In the genomic region with DNA sequence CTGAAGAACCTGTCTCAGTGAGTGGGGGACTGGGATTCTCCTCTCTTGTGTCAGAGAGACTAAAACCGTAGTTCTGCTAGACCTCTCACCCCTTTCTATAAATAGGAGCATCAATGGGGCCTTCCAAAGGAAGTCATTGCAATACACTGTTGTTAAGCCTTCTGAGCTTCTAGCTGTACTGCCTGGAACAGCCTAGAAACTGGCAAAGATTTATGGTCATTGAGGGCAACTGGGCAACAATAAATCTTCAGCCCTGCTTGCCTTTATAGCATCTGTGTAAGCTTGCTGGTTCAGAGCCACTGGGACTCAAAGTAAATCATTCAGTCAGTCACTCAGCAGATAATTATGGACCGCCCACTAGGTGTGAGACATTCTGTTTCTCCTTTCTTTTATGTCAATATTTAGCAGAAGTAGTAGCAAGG, we compare ENCODE assay signal across 1 cellular context.
TF ChIP-seq lines count a peak whose summit lies in the region.

No MANE protein-coding gene starts in this region.

TF ChIP-seq in HEK293, 187 proteins besides CTCF, POLR2A, EP300 and RAD21 (continued from another document and continues in another):
- TF ChIP-seq, protein P1, sequence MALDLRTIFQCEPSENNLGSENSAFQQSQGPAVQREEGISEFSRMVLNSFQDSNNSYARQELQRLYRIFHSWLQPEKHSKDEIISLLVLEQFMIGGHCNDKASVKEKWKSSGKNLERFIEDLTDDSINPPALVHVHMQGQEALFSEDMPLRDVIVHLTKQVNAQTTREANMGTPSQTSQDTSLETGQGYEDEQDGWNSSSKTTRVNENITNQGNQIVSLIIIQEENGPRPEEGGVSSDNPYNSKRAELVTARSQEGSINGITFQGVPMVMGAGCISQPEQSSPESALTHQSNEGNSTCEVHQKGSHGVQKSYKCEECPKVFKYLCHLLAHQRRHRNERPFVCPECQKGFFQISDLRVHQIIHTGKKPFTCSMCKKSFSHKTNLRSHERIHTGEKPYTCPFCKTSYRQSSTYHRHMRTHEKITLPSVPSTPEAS (tag by site-specific recombination; IDR thresholded peaks at IDR 0.05), result no peak
- TF ChIP-seq ZNF37A (tag by site-specific recombination; IDR thresholded peaks at IDR 0.05) (no peak), HOXA7 (CRISPR knock-in tag; IDR thresholded peaks at IDR 0.05; ENCODE audit: borderline replicate concordance) (no peak), ZNF184 (tag by site-specific recombination; IDR thresholded peaks at IDR 0.05) (no peak), ZNF701 (tag by site-specific recombination; IDR thresholded peaks at IDR 0.05) (no peak), ZNF266 (tag by site-specific recombination; IDR thresholded peaks at IDR 0.05; ENCODE audit: low read depth) (no peak), RBAK (tag by site-specific recombination; IDR thresholded peaks at IDR 0.05) (no peak), ZNF626 (tag by site-specific recombination; IDR thresholded peaks at IDR 0.05) (no peak), ZNF211 (tag by site-specific recombination; IDR thresholded peaks at IDR 0.05; ENCODE audit: low read depth) (no peak), ZNF23 (tag by site-specific recombination; IDR thresholded peaks at IDR 0.05; ENCODE audit: borderline replicate concordance) (no peak), ZNF596 (tag by site-specific recombination; IDR thresholded peaks at IDR 0.05) (peak; percentile 53), ZBTB21 (tag by site-specific recombination; IDR thresholded peaks at IDR 0.05) (no peak), YY2 (tag by site-specific recombination; IDR thresholded peaks at IDR 0.05) (no peak), ZBTB7A (tag by site-specific recombination; IDR thresholded peaks at IDR 0.05; ENCODE audit: low read depth) (no peak), HOXC10 (CRISPR knock-in tag; IDR thresholded peaks at IDR 0.05) (no peak), ZNF302 (tag by site-specific recombination; IDR thresholded peaks at IDR 0.05; ENCODE audit: low read depth) (no peak), ZNF529 (tag by site-specific recombination; IDR thresholded peaks at IDR 0.05; ENCODE audit: insufficient replicate concordance) (no peak), ZIC2 (tag by site-specific recombination; IDR thresholded peaks at IDR 0.05) (peak; percentile 99), ZFP69B (tag by site-specific recombination; IDR thresholded peaks at IDR 0.05) (peak; percentile 56; the same call in 1 of the 2 replicates), ZBTB17 (tag by site-specific recombination; IDR thresholded peaks at IDR 0.05) (peak; percentile 47), ZNF121 (tag by site-specific recombination; IDR thresholded peaks at IDR 0.05) (no peak), ZNF677 (tag by site-specific recombination; IDR thresholded peaks at IDR 0.05) (no peak)
- TF ChIP-seq, protein P2, sequence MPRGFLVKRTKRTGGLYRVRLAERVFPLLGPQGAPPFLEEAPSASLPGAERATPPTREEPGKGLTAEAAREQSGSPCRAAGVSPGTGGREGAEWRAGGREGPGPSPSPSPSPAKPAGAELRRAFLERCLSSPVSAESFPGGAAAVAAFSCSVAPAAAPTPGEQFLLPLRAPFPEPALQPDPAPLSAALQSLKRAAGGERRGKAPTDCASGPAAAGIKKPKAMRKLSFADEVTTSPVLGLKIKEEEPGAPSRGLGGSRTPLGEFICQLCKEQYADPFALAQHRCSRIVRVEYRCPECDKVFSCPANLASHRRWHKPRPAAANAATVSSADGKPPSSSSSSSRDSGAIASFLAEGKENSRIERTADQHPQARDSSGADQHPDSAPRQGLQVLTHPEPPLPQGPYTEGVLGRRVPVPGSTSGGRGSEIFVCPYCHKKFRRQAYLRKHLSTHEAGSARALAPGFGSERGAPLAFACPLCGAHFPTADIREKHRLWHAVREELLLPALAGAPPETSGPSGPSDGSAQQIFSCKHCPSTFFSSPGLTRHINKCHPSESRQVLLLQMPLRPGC (tag by site-specific recombination; IDR thresholded peaks at IDR 0.05), result peak; percentile 94
- TF ChIP-seq, protein P3, sequence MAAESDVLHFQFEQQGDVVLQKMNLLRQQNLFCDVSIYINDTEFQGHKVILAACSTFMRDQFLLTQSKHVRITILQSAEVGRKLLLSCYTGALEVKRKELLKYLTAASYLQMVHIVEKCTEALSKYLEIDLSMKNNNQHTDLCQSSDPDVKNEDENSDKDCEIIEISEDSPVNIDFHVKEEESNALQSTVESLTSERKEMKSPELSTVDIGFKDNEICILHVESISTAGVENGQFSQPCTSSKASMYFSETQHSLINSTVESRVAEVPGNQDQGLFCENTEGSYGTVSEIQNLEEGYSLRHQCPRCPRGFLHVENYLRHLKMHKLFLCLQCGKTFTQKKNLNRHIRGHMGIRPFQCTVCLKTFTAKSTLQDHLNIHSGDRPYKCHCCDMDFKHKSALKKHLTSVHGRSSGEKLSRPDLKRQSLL (tag by site-specific recombination; IDR thresholded peaks at IDR 0.05), result no peak
- TF ChIP-seq, protein P4, sequence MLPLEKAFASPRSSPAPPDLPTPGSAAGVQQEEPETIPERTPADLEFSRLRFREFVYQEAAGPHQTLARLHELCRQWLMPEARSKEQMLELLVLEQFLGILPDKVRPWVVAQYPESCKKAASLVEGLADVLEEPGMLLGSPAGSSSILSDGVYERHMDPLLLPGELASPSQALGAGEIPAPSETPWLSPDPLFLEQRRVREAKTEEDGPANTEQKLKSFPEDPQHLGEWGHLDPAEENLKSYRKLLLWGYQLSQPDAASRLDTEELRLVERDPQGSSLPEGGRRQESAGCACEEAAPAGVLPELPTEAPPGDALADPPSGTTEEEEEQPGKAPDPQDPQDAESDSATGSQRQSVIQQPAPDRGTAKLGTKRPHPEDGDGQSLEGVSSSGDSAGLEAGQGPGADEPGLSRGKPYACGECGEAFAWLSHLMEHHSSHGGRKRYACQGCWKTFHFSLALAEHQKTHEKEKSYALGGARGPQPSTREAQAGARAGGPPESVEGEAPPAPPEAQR (tag by site-specific recombination; IDR thresholded peaks at IDR 0.05), result no peak
- TF ChIP-seq, protein P5, sequence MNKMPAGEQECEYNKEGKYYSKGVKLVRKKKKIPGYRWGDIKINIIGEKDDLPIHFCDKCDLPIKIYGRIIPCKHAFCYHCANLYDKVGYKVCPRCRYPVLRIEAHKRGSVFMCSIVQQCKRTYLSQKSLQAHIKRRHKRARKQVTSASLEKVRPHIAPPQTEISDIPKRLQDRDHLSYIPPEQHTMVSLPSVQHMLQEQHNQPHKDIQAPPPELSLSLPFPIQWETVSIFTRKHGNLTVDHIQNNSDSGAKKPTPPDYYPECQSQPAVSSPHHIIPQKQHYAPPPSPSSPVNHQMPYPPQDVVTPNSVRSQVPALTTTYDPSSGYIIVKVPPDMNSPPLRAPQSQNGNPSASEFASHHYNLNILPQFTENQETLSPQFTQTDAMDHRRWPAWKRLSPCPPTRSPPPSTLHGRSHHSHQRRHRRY (tag by site-specific recombination; IDR thresholded peaks at IDR 0.05), result no peak
- TF ChIP-seq, protein P6, sequence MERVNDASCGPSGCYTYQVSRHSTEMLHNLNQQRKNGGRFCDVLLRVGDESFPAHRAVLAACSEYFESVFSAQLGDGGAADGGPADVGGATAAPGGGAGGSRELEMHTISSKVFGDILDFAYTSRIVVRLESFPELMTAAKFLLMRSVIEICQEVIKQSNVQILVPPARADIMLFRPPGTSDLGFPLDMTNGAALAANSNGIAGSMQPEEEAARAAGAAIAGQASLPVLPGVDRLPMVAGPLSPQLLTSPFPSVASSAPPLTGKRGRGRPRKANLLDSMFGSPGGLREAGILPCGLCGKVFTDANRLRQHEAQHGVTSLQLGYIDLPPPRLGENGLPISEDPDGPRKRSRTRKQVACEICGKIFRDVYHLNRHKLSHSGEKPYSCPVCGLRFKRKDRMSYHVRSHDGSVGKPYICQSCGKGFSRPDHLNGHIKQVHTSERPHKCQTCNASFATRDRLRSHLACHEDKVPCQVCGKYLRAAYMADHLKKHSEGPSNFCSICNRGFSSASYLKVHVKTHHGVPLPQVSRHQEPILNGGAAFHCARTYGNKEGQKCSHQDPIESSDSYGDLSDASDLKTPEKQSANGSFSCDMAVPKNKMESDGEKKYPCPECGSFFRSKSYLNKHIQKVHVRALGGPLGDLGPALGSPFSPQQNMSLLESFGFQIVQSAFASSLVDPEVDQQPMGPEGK (tag by site-specific recombination; IDR thresholded peaks at IDR 0.05), result peak; percentile 47; the same call in 1 of the 2 replicates
- TF ChIP-seq, protein P7, sequence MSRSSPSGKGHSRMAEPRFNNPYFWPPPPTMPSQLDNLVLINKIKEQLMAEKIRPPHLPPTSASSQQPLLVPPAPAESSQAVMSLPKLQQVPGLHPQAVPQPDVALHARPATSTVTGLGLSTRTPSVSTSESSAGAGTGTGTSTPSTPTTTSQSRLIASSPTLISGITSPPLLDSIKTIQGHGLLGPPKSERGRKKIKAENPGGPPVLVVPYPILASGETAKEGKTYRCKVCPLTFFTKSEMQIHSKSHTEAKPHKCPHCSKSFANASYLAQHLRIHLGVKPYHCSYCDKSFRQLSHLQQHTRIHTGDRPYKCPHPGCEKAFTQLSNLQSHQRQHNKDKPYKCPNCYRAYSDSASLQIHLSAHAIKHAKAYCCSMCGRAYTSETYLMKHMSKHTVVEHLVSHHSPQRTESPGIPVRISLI (tag by site-specific recombination; IDR thresholded peaks at IDR 0.05), result no peak
- TF ChIP-seq, protein P8, sequence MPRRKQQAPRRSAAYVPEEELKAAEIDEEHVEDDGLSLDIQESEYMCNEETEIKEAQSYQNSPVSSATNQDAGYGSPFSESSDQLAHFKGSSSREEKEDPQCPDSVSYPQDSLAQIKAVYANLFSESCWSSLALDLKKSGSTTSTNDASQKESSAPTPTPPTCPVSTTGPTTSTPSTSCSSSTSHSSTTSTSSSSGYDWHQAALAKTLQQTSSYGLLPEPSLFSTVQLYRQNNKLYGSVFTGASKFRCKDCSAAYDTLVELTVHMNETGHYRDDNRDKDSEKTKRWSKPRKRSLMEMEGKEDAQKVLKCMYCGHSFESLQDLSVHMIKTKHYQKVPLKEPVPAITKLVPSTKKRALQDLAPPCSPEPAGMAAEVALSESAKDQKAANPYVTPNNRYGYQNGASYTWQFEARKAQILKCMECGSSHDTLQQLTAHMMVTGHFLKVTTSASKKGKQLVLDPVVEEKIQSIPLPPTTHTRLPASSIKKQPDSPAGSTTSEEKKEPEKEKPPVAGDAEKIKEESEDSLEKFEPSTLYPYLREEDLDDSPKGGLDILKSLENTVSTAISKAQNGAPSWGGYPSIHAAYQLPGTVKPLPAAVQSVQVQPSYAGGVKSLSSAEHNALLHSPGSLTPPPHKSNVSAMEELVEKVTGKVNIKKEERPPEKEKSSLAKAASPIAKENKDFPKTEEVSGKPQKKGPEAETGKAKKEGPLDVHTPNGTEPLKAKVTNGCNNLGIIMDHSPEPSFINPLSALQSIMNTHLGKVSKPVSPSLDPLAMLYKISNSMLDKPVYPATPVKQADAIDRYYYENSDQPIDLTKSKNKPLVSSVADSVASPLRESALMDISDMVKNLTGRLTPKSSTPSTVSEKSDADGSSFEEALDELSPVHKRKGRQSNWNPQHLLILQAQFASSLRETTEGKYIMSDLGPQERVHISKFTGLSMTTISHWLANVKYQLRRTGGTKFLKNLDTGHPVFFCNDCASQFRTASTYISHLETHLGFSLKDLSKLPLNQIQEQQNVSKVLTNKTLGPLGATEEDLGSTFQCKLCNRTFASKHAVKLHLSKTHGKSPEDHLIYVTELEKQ (tag by site-specific recombination; IDR thresholded peaks at IDR 0.05; ENCODE audit: borderline replicate concordance), result peak; percentile 98
- TF ChIP-seq, protein P9, sequence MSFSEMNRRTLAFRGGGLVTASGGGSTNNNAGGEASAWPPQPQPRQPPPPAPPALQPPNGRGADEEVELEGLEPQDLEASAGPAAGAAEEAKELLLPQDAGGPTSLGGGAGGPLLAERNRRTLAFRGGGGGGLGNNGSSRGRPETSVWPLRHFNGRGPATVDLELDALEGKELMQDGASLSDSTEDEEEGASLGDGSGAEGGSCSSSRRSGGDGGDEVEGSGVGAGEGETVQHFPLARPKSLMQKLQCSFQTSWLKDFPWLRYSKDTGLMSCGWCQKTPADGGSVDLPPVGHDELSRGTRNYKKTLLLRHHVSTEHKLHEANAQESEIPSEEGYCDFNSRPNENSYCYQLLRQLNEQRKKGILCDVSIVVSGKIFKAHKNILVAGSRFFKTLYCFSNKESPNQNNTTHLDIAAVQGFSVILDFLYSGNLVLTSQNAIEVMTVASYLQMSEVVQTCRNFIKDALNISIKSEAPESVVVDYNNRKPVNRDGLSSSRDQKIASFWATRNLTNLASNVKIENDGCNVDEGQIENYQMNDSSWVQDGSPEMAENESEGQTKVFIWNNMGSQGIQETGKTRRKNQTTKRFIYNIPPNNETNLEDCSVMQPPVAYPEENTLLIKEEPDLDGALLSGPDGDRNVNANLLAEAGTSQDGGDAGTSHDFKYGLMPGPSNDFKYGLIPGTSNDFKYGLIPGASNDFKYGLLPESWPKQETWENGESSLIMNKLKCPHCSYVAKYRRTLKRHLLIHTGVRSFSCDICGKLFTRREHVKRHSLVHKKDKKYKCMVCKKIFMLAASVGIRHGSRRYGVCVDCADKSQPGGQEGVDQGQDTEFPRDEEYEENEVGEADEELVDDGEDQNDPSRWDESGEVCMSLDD (tag by site-specific recombination; IDR thresholded peaks at IDR 0.05), result no peak
- TF ChIP-seq, protein P10, sequence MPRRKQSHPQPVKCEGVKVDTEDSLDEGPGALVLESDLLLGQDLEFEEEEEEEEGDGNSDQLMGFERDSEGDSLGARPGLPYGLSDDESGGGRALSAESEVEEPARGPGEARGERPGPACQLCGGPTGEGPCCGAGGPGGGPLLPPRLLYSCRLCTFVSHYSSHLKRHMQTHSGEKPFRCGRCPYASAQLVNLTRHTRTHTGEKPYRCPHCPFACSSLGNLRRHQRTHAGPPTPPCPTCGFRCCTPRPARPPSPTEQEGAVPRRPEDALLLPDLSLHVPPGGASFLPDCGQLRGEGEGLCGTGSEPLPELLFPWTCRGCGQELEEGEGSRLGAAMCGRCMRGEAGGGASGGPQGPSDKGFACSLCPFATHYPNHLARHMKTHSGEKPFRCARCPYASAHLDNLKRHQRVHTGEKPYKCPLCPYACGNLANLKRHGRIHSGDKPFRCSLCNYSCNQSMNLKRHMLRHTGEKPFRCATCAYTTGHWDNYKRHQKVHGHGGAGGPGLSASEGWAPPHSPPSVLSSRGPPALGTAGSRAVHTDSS (tag by site-specific recombination; IDR thresholded peaks at IDR 0.05), result no peak
- TF ChIP-seq, protein P11, sequence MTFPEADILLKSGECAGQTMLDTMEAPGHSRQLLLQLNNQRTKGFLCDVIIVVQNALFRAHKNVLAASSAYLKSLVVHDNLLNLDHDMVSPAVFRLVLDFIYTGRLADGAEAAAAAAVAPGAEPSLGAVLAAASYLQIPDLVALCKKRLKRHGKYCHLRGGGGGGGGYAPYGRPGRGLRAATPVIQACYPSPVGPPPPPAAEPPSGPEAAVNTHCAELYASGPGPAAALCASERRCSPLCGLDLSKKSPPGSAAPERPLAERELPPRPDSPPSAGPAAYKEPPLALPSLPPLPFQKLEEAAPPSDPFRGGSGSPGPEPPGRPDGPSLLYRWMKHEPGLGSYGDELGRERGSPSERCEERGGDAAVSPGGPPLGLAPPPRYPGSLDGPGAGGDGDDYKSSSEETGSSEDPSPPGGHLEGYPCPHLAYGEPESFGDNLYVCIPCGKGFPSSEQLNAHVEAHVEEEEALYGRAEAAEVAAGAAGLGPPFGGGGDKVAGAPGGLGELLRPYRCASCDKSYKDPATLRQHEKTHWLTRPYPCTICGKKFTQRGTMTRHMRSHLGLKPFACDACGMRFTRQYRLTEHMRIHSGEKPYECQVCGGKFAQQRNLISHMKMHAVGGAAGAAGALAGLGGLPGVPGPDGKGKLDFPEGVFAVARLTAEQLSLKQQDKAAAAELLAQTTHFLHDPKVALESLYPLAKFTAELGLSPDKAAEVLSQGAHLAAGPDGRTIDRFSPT (tag by site-specific recombination; IDR thresholded peaks at IDR 0.05), result no peak
